In genomic region chr12:459050-459429, GRCh38 we compare ENCODE assay signal across 9 cellular contexts. TPM values are rescaled to one million over a fixed set of nuclear protein-coding genes. Genes with fewer than 3 reads are reported as not detected.
DNase-seq lines count a peak whose midpoint lies in the region; ATAC-seq and TF ChIP-seq lines count a peak whose summit lies in the region.
"Had no signal": no experiment of that assay in that cellular context is flagged by ENCODE, and none has a peak within 500 bp of the region (broad histone marks: within the 10 kb centered on the region; RNA-seq: fewer than 3 reads in every experiment).

No MANE protein-coding gene starts in this region.

- no peaks in the 10 kb centered on the region for H3K79me2 ChIP-seq in osteoblast (ENCODE audit: insufficient read depth, low read length)

- peaks cover 59 to 76% (median 65%) of the 10 kb centered on the region in 3 donors for H3K27me3 Mint-ChIP-seq in CD14-positive monocyte (ENCODE audit: low read depth in 3 of 3)

- DNase-seq in CD14-positive monocyte (ENCODE audit: low spot score) (no peak), NT2/D1 (ENCODE audit: low read depth, low spot score) (no peak), osteoblast (ENCODE audit: insufficient read length, low spot score, missing footprints) (no peak), NCI-H345 (lab: John Stamatoyannopoulos, UW) (no peak), cerebellar nuclear complex (lab: John Stamatoyannopoulos, UW) (no peak), NCI-H2196 treated with DMSO at 0.1 percent for 48 hours (lab: John Stamatoyannopoulos, UW; ENCODE audit: unreplicated experiment) (no peak)
- no peak for DNase-seq in effector memory CD4-positive, alpha-beta T cell

- H3K4me3 Mint-ChIP-seq in CD14-positive monocyte: peak overlapping the region; percentile 66 to 85

- H3K4me3 ChIP-seq in NT2/D1 (ENCODE audit: insufficient read length, low read depth) (peak overlapping the region; percentile 49), osteoblast (ENCODE audit: insufficient read depth, low read length) (no peak overlapping the region)
- H3K4me3 ChIP-seq in effector memory CD4-positive, alpha-beta T cell (ENCODE audit: insufficient read depth, low read depth, low read length, poor library complexity, severe bottlenecking): peak overlapping the region; percentile 68

- peaks cover 10% of the 10 kb centered on the region for H3K4me1 Mint-ChIP-seq in CD14-positive monocyte

- H3K4me1 ChIP-seq in NT2/D1 (ENCODE audit: insufficient read depth, insufficient read length) (peaks cover 2% of the 10 kb centered on the region), osteoblast (ENCODE audit: insufficient read depth, low read length) (peaks cover 5% of the 10 kb centered on the region)
- peaks cover 2% of the 10 kb centered on the region for H3K4me1 ChIP-seq in effector memory CD4-positive, alpha-beta T cell (ENCODE audit: control insufficient read depth, insufficient read depth, low read length, poor library complexity, severe bottlenecking)

- peak overlapping the region; percentile 59 for H3K4me2 ChIP-seq in osteoblast (ENCODE audit: insufficient read depth, low read length)

- H3K27me3 ChIP-seq in NT2/D1 (ENCODE audit: insufficient read depth, insufficient read length) (peaks cover 35% of the 10 kb centered on the region), osteoblast (ENCODE audit: insufficient read depth, low read length) (peaks cover 90% of the 10 kb centered on the region)
- H3K27me3 ChIP-seq in effector memory CD4-positive, alpha-beta T cell (replicated peaks; ENCODE audit: control insufficient read depth, insufficient read depth, low read length, poor library complexity, severe bottlenecking): no peaks in the 10 kb centered on the region

- TF ChIP-seq CTCF in CD14-positive monocyte (IDR thresholded peaks at IDR 0.05): no peak
- TF ChIP-seq CTCF in osteoblast (IDR thresholded peaks at IDR 0.05; ENCODE audit: extremely low read depth, low read depth, low read length): no peak

- peaks cover 0 to 11% (median 9%) of the 10 kb centered on the region in 7 donors for H3K9me3 Mint-ChIP-seq in CD14-positive monocyte

- H3K27ac Mint-ChIP-seq in CD14-positive monocyte: no peak overlapping the region

- H3K36me3 ChIP-seq in NT2/D1 (ENCODE audit: insufficient read depth, insufficient read length, low read length) (peaks cover 16% of the 10 kb centered on the region), osteoblast (ENCODE audit: insufficient read depth, low read length) (no peaks in the 10 kb centered on the region)
- no peaks in the 10 kb centered on the region for H3K36me3 ChIP-seq in effector memory CD4-positive, alpha-beta T cell (ENCODE audit: control insufficient read depth, insufficient read depth, low read length)
- H3K36me3 ChIP-seq: gastroesophageal sphincter had no signal

- no peaks in the 10 kb centered on the region for H4K20me1 ChIP-seq in osteoblast (ENCODE audit: insufficient read depth, low read length)

- H3K9ac ChIP-seq in NT2/D1 (ENCODE audit: insufficient read length, low read depth): peak overlapping the region; percentile 52

- H2AFZ ChIP-seq in osteoblast (ENCODE audit: low read length): no peak overlapping the region

- no peaks in the 10 kb centered on the region for H3K9me3 ChIP-seq in NT2/D1 (ENCODE audit: insufficient read depth, low read length)
- H3K9me3 ChIP-seq in effector memory CD4-positive, alpha-beta T cell (ENCODE audit: control insufficient read depth, low read length): no peaks in the 10 kb centered on the region
- no peaks in the 10 kb centered on the region for H3K9me3 ChIP-seq in osteoblast (ENCODE audit: low read depth, low read length)
- H3K9me3 ChIP-seq: gastroesophageal sphincter had no signal

- intact Hi-C loops in CD14-positive monocyte (cut with micrococcal nuclease): loop anchor here in 1 of 2 donors (5.0 kb wide), 1 partner anchor 88 kb away; no protein-coding TSS in a partner anchor

- no peak for ATAC-seq in HG02610 (IDR thresholded peaks at IDR 0.05; ENCODE audit: unreplicated experiment)

- H3K36me3 Mint-ChIP-seq in CD14-positive monocyte: peaks cover 0 to 3% of the 10 kb centered on the region in 2 donors

- no peak overlapping the region for H3K27ac ChIP-seq in effector memory CD4-positive, alpha-beta T cell (ENCODE audit: insufficient read depth, low read length, poor library complexity, severe bottlenecking)
- no peak overlapping the region for H3K27ac ChIP-seq in osteoblast (ENCODE audit: low read depth, low read length)
- H3K27ac ChIP-seq: gastroesophageal sphincter had no signal

RNA-seq across cellular contexts. Expression of gene B4GALNT3, which starts 0.7 kb away (rescaled TPM):
- polyA plus RNA-seq in CD14-positive monocyte: under 1 TPM in 1 of 2 donors, not detected in 1; 0.10 TPM
- total RNA-seq in osteoblast: 0.29 and 0.36 TPM in 2 replicates

RNA-seq across cellular contexts. Expression of gene CCDC77, which starts 57.6 kb away (rescaled TPM):
- polyA plus RNA-seq in CD14-positive monocyte: 1 to 10 TPM; 4.1 to 5.1 TPM
- 9.0 and 10.6 TPM in 2 replicates for total RNA-seq in osteoblast
